In the genomic region with DNA sequence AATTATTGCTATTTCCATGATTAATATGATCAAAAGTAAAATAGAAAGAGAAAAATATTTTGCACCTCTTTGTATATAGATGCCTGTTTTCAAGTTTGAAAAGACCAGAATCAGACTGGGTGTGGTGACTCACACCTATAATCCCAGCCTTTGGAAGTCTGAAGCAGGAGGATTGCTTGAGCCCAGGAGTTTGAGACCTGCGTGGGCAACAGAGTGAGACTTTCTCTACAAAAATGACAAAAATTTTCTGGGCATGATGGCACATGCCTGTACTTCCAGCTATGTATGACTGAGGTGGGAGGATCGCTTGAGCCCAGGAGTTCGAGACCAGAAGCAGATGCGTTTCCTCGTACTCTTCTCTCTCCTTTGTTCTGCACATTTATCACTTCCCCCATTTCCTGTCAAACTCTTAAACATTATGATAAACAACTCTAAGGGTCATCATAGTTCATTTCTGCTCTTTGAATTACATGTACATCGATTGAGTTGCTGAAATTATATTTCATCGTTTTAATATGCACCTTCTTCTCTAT, we compare ENCODE assay signal across 35 cellular contexts.
"Had no signal": no experiment of that assay in that cellular context is flagged by ENCODE, and none has a peak within 500 bp of the region (broad histone marks: within the 10 kb centered on the region; RNA-seq: fewer than 3 reads in every experiment).

No MANE protein-coding gene starts in this region.

- H3K36me3 Mint-ChIP-seq: activated naive CD8-positive, alpha-beta T cell treated with anti-CD3 and anti-CD28 coated beads for 36 hours; memory B cell; naive thymus-derived CD4-positive, alpha-beta T cell; stimulated activated effector memory CD8-positive, alpha-beta T cell treated with anti-CD3 and anti-CD28 coated beads, Interleukin-12 subunit alpha, Interleukin-12 subunit beta, amount 100 ng/mL, for 72 hours; type B pancreatic cell had no signal

- H3K4me3 ChIP-seq: adrenal gland, body of pancreas, coronary artery, hepatocyte, pancreas, prostate gland, sigmoid colon, uterus had no signal

- H3K36me3 ChIP-seq: adrenal gland, pancreas, prostate gland, sigmoid colon, uterus, WERI-Rb-1 had no signal

- ATAC-seq: activated CD4-positive, CD25-positive, alpha-beta regulatory T cell treated with anti-CD3 and anti-CD28 coated beads, Interleukin-2, amount 50 U/mL, for 24 hours; body of pancreas; effector memory CD8-positive, alpha-beta T cell; esophagus mucosa; left cardiac atrium; naive thymus-derived CD4-positive, alpha-beta T cell; pancreas; stimulated activated effector memory CD8-positive, alpha-beta T cell treated with anti-CD3 and anti-CD28 coated beads, Interleukin-12 subunit alpha, Interleukin-12 subunit beta, amount 100 ng/mL, for 72 hours; stimulated activated naive CD8-positive, alpha-beta T cell treated with anti-CD3 and anti-CD28 coated beads, Interleukin-15, amount 100 ng/mL, for 72 hours had no signal

- DNase-seq: activated CD4-positive, alpha-beta T cell treated with anti-CD3 and anti-CD28 coated beads for 48 hours; activated CD4-positive, alpha-beta T cell treated with anti-CD3 and anti-CD28 coated beads, Interleukin-2, amount 50 U/mL, for 48 hours; activated CD8-positive, alpha-beta memory T cell treated with anti-CD3 and anti-CD28 coated beads for 24 hours; activated effector memory CD4-positive, alpha-beta T cell treated with anti-CD3 and anti-CD28 coated beads, Interleukin-2, amount 50 U/mL, for 16 hours; activated naive CD4-positive, alpha-beta T cell treated with anti-CD3 and anti-CD28 coated beads for 36 hours; activated naive CD8-positive, alpha-beta T cell treated with anti-CD3 and anti-CD28 coated beads for 36 hours; activated T-cell treated with anti-CD3 and anti-CD28 coated beads, Interleukin-2, amount 50 U/mL, for 1 hour; adrenal gland; aorta; body of pancreas; effector memory CD8-positive, alpha-beta T cell; islet precursor cell; left cardiac atrium; midbrain; naive thymus-derived CD4-positive, alpha-beta T cell; pancreas; sigmoid colon; small intestine; stimulated activated CD4-positive, alpha-beta T cell treated with anti-CD3 and anti-CD28 coated beads, Interleukin-4, amount 100 ng/mL, for 24 hours; stimulated activated naive CD8-positive, alpha-beta T cell treated with anti-CD3 and anti-CD28 coated beads, Interleukin-15, amount 100 ng/mL, for 72 hours; substantia nigra; T-helper 9 cell; uterus; WERI-Rb-1 had no signal

- H3K4me1 ChIP-seq: adrenal gland, body of pancreas, pancreas, prostate gland, sigmoid colon, uterus had no signal

- H3K4me3 Mint-ChIP-seq: activated naive CD4-positive, alpha-beta T cell treated with anti-CD3 and anti-CD28 coated beads for 36 hours; activated naive CD8-positive, alpha-beta T cell treated with anti-CD3 and anti-CD28 coated beads for 36 hours; activated T-helper 1 cell treated with anti-CD3 and anti-CD28 coated beads, Interleukin-12 subunit alpha, Interleukin-12 subunit beta, Interleukin-2, Interleukin-4 antibody, amounts not matched to agents 30 ng/mL and 10 ng/mL and 1 ng/mL, durations not matched to agents 14 hours and 24 hours and 36 hours; effector memory CD8-positive, alpha-beta T cell; memory B cell; naive thymus-derived CD4-positive, alpha-beta T cell; stimulated activated effector memory CD8-positive, alpha-beta T cell treated with anti-CD3 and anti-CD28 coated beads, Interleukin-12 subunit alpha, Interleukin-12 subunit beta, amount 100 ng/mL, for 72 hours; stimulated activated naive CD8-positive, alpha-beta T cell treated with anti-CD3 and anti-CD28 coated beads, Interleukin-15, amount 100 ng/mL, for 72 hours; T-helper 1 cell treated with Interleukin-12 subunit alpha and Interleukin-12 subunit beta and Interleukin-4 antibody, amounts not matched to agents 30 μg/mL and 1 μg/mL, for 36 hours; type B pancreatic cell had no signal

- H3K9me3 Mint-ChIP-seq: activated naive CD4-positive, alpha-beta T cell treated with anti-CD3 and anti-CD28 coated beads for 36 hours; activated naive CD8-positive, alpha-beta T cell treated with anti-CD3 and anti-CD28 coated beads for 36 hours; activated T-helper 1 cell treated with anti-CD3 and anti-CD28 coated beads, Interleukin-12 subunit alpha, Interleukin-12 subunit beta, Interleukin-2, Interleukin-4 antibody, amounts not matched to agents 30 ng/mL and 10 ng/mL and 1 ng/mL, durations not matched to agents 14 hours and 24 hours and 36 hours; naive thymus-derived CD4-positive, alpha-beta T cell; T-helper 1 cell treated with Interleukin-12 subunit alpha and Interleukin-12 subunit beta and Interleukin-4 antibody, amounts not matched to agents 30 μg/mL and 1 μg/mL, for 36 hours; type B pancreatic cell had no signal

- H3K9me3 ChIP-seq: adrenal gland, body of pancreas, pancreas, prostate gland, sigmoid colon, uterus had no signal

- H3K79me2 ChIP-seq: hepatocyte had no signal

- FAIRE-seq: frontal cortex, pancreas, small intestine had no signal

- H3K4me2 ChIP-seq: hepatocyte had no signal

- H3K27me3 ChIP-seq: adrenal gland, body of pancreas, hepatocyte, pancreas, sigmoid colon, uterus had no signal

- H3K27ac ChIP-seq: adrenal gland, body of pancreas, coronary artery, hepatocyte, pancreas, prostate gland, sigmoid colon, uterus, WERI-Rb-1 had no signal

- H3K4me1 Mint-ChIP-seq: activated naive CD8-positive, alpha-beta T cell treated with anti-CD3 and anti-CD28 coated beads for 36 hours; memory B cell; stimulated activated naive CD8-positive, alpha-beta T cell treated with anti-CD3 and anti-CD28 coated beads, Interleukin-15, amount 100 ng/mL, for 72 hours had no signal

- H3K27ac Mint-ChIP-seq: activated naive CD4-positive, alpha-beta T cell treated with anti-CD3 and anti-CD28 coated beads for 36 hours; activated naive CD8-positive, alpha-beta T cell treated with anti-CD3 and anti-CD28 coated beads for 36 hours; activated T-helper 1 cell treated with anti-CD3 and anti-CD28 coated beads, Interleukin-12 subunit alpha, Interleukin-12 subunit beta, Interleukin-2, Interleukin-4 antibody, amounts not matched to agents 30 ng/mL and 10 ng/mL and 1 ng/mL, durations not matched to agents 14 hours and 24 hours and 36 hours; memory B cell; naive thymus-derived CD4-positive, alpha-beta T cell; stimulated activated effector memory CD8-positive, alpha-beta T cell treated with anti-CD3 and anti-CD28 coated beads, Interleukin-12 subunit alpha, Interleukin-12 subunit beta, amount 100 ng/mL, for 72 hours; stimulated activated naive CD8-positive, alpha-beta T cell treated with anti-CD3 and anti-CD28 coated beads, Interleukin-15, amount 100 ng/mL, for 72 hours; T-helper 1 cell treated with Interleukin-12 subunit alpha and Interleukin-12 subunit beta and Interleukin-4 antibody, amounts not matched to agents 30 μg/mL and 1 μg/mL, for 36 hours; type B pancreatic cell had no signal

- H3K27me3 Mint-ChIP-seq: activated naive CD8-positive, alpha-beta T cell treated with anti-CD3 and anti-CD28 coated beads for 36 hours; effector memory CD8-positive, alpha-beta T cell; stimulated activated naive CD8-positive, alpha-beta T cell treated with anti-CD3 and anti-CD28 coated beads, Interleukin-15, amount 100 ng/mL, for 72 hours had no signal

- H2AFZ ChIP-seq: hepatocyte had no signal
